2 cellular contexts compared by ENCODE assay signal in genomic region chr17:38410201-38410600, GRCh38.
TF ChIP-seq lines count a peak whose summit lies in the region.

No MANE protein-coding gene starts in this region.

TF ChIP-seq in IMR-90, 13 proteins besides CTCF, POLR2A, EP300 and RAD21:
- TF ChIP-seq SMC3 (IDR thresholded peaks at IDR 0.05; ENCODE audit: low read depth, low read length) (no peak), MXI1 (IDR thresholded peaks at IDR 0.05; ENCODE audit: borderline replicate concordance, low read depth, low read length) (no peak), ELK1 (IDR thresholded peaks at IDR 0.05; ENCODE audit: borderline replicate concordance, low read depth, low read length) (no peak), RFX5 (IDR thresholded peaks at IDR 0.05; ENCODE audit: low read depth, low read length) (no peak), CEBPB (IDR thresholded peaks at IDR 0.05; ENCODE audit: low read depth, low read length) (no peak), FOS (IDR thresholded peaks at IDR 0.05; ENCODE audit: low read depth, low read length) (no peak), BHLHE40 (IDR thresholded peaks at IDR 0.05; ENCODE audit: low read depth, low read length) (no peak), MAZ (IDR thresholded peaks at IDR 0.05; ENCODE audit: borderline replicate concordance, low read depth, low read length) (no peak), USF2 (IDR thresholded peaks at IDR 0.05; ENCODE audit: low read depth, low read length) (no peak), NFE2L2 (IDR thresholded peaks at IDR 0.05; ENCODE audit: low read depth, low read length) (no peak), RCOR1 (IDR thresholded peaks at IDR 0.05; ENCODE audit: insufficient replicate concordance, low read length) (no peak), CHD1 (IDR thresholded peaks at IDR 0.05; ENCODE audit: low read depth, low read length) (no peak), MAFK (IDR thresholded peaks at IDR 0.05; ENCODE audit: low read depth, low read length) (no peak)

TF ChIP-seq in H1, 55 proteins besides CTCF, POLR2A, EP300 and RAD21:
- no peak for TF ChIP-seq SUZ12 (IDR thresholded peaks at IDR 0.05; ENCODE audit: low read length)
- TF ChIP-seq BRCA1 (IDR thresholded peaks at IDR 0.05; ENCODE audit: low read depth, low read length), result no peak
- no peak for TF ChIP-seq TBP (IDR thresholded peaks at IDR 0.05; ENCODE audit: low read depth, low read length)
